In genomic region chr16:8179536-8180095, GRCh38 we compare ENCODE assay signal across 7 cellular contexts.
DNase-seq lines count a peak whose midpoint lies in the region; ATAC-seq, FAIRE-seq and TF ChIP-seq lines count a peak whose summit lies in the region.
"Not testable (repeated sequence)": the region's sequence is repeated elsewhere in the genome, so short reads cannot be mapped to it uniquely, and the experiment has no call there.

No MANE protein-coding gene starts in this region.

- CTCF ChIA-PET in K562 (lab: Yijun Ruan, JAX; ENCODE audit: low intra/inter-chr PET ratio); HepG2 (lab: Yijun Ruan, JAX; ENCODE audit: low intra/inter-chr PET ratio, low total read pairs): not testable (repeated sequence)

- H3K4me3 ChIP-seq in HUES64 (ENCODE audit: low read length); K562; endodermal cell (ENCODE audit: low read length); HepG2 (replicated peaks in 1 of 3; ENCODE audit: insufficient read depth in 1 of 3, low read depth in 2 of 3, low read length in 3 of 3): not testable (repeated sequence)

- 66% methylated on average over 8 of the region's 9 CpGs for WGBS in HUES64
- 25% methylated on average over 8 of the region's 9 CpGs for WGBS in K562 (ENCODE audit: insufficient coverage, low coverage, missing lambda C conversion rate)
- WGBS in endodermal cell (ENCODE audit: insufficient coverage in 1 of 2, insufficient read length in 1 of 2), 2 experiments: 68 to 91% methylated on average over 6 to 8 of the region's 9 CpGs
- WGBS in HepG2 (ENCODE audit: low lambda C conversion rate): 23% methylated on average over 8 of the region's 9 CpGs

- not testable (repeated sequence) for ATAC-seq in K562
- peak; percentile 60 for ATAC-seq in HepG2

- peak overlapping the region; percentile 75; the same call in 1 of the 2 replicates for H3K27ac ChIP-seq in HUES64 (ENCODE audit: low read depth, low read length)
- not testable (repeated sequence) for H3K27ac ChIP-seq in K562 (ENCODE audit: extremely low read depth, low read depth, low read length); HepG2 (ENCODE audit: extremely low read length, insufficient read depth, low read length)
- H3K27ac ChIP-seq in endodermal cell (ENCODE audit: low read depth, low read length): peak overlapping the region; percentile 9

- not testable (repeated sequence) for H3K27ac Mint-ChIP-seq in endodermal cell
- peak overlapping the region; percentile 38 for H3K27ac Mint-ChIP-seq in progenitor cell of endocrine pancreas

- H3K36me3 ChIP-seq in HUES64 (ENCODE audit: insufficient read depth, low read length); K562 (ENCODE audit: control insufficient read depth, insufficient read depth, low read length); endodermal cell (ENCODE audit: control insufficient read depth, insufficient read depth, low read length); HepG2 (replicated peaks in 1 of 2; ENCODE audit: control insufficient read depth in 1 of 2, insufficient read depth in 2 of 2, low read length in 2 of 2): not testable (repeated sequence)

- H3K4me2 ChIP-seq in K562 (ENCODE audit: insufficient read depth, low read length) (0 out of 2 replicates have a peak overlapping the region, but pooled peaks have one; percentile 6), HepG2 (ENCODE audit: low read depth, low read length) (peak overlapping the region; percentile 9; the same call in 1 of the 2 replicates)

- peaks cover 24% of the 10 kb centered on the region for H3K4me1 Mint-ChIP-seq in endodermal cell
- H3K4me1 Mint-ChIP-seq in progenitor cell of endocrine pancreas (ENCODE audit: low read depth): not testable (repeated sequence)

- H3K9ac ChIP-seq in HUES64 (ENCODE audit: low read depth, low read length); K562 (ENCODE audit: insufficient read depth in 1 of 2, low read depth in 2 of 2, low read length in 2 of 2); endodermal cell (ENCODE audit: extremely low read depth, low read length, poor library complexity, severe bottlenecking); HepG2 (ENCODE audit: insufficient read depth, low read depth, low read length): not testable (repeated sequence)

- not testable (repeated sequence) for H4K20me1 ChIP-seq in K562 (replicated peaks; ENCODE audit: control insufficient read depth, insufficient read depth, low read length); HepG2 (ENCODE audit: insufficient read depth, low read length)

- H3K79me2 ChIP-seq in K562 (ENCODE audit: control insufficient read depth, insufficient read depth, low read length); HepG2 (ENCODE audit: insufficient read depth, low read length): not testable (repeated sequence)

- FAIRE-seq in K562 (lab: Jason Lieb, UNC): peak; percentile 69
- not testable (repeated sequence) for FAIRE-seq in HepG2 (lab: Jason Lieb, UNC)

- TF ChIP-seq CTCF in K562 (IDR thresholded peaks at IDR 0.05 in 2 of 3, conservative IDR thresholded peaks at IDR 0.05 in 1 of 3; ENCODE audit: insufficient read depth in 2 of 3, low read depth in 1 of 3, low read length in 3 of 3); endodermal cell (conservative IDR thresholded peaks at IDR 0.05); HepG2 (CRISPR knock-in tag; IDR thresholded peaks at IDR 0.05); progenitor cell of endocrine pancreas (IDR thresholded peaks at IDR 0.05; ENCODE audit: unreplicated experiment): not testable (repeated sequence)

- H3K36me3 Mint-ChIP-seq in endodermal cell (ENCODE audit: low read depth); progenitor cell of endocrine pancreas (ENCODE audit: insufficient read depth): not testable (repeated sequence)

- TF ChIP-seq EP300 in K562 (IDR thresholded peaks at IDR 0.05; ENCODE audit: low read length); HepG2 (IDR thresholded peaks at IDR 0.05; ENCODE audit: low read depth in 2 of 2, low read length in 2 of 2); HepG2 (CRISPR knock-in tag; IDR thresholded peaks at IDR 0.05; ENCODE audit: borderline replicate concordance): not testable (repeated sequence)

- POLR2A ChIA-PET in K562 (lab: Yijun Ruan, JAX); HepG2 (lab: Yijun Ruan, JAX): not testable (repeated sequence)

- TF ChIP-seq RAD21 in K562 (CRISPR knock-in tag; conservative IDR thresholded peaks at IDR 0.05 in 1 of 2, IDR thresholded peaks at IDR 0.05 in 1 of 2); HepG2 (CRISPR knock-in tag; IDR thresholded peaks at IDR 0.05): not testable (repeated sequence)

- H3K27me3 Mint-ChIP-seq in endodermal cell (ENCODE audit: insufficient read depth): not testable (repeated sequence)
- peaks cover 20% of the 10 kb centered on the region for H3K27me3 Mint-ChIP-seq in progenitor cell of endocrine pancreas

- H2AFZ ChIP-seq in K562 (ENCODE audit: low read depth, low read length): peak overlapping the region; percentile 75
- H2AFZ ChIP-seq in HepG2 (ENCODE audit: low read length): not testable (repeated sequence)

- DNase-seq in G401 (ENCODE audit: low spot score) (peak; percentile 59), NCI-H748 (lab: John Stamatoyannopoulos, UW; ENCODE audit: unreplicated experiment) (peak; percentile 52), K562 (ENCODE audit: extremely low read depth in 1 of 4, low spot score in 3 of 4) (peak in 1 of 4 experiments; percentile 39), endodermal cell (peak; percentile 41)
- DNase-seq in HepG2 (ENCODE audit: low spot score); progenitor cell of endocrine pancreas (ENCODE audit: low spot score, unreplicated experiment): not testable (repeated sequence)

- not testable (repeated sequence) for BruUV-seq in K562 (replicated peaks; lab: Mats Ljungman, UMichigan); HepG2 (replicated peaks; lab: Mats Ljungman, UMichigan)

- TF ChIP-seq POLR2A in K562 (conservative IDR thresholded peaks at IDR 0.05); HepG2 (IDR thresholded peaks at IDR 0.05; ENCODE audit: insufficient read depth in 1 of 2, low read depth in 2 of 2, low read length in 2 of 2): not testable (repeated sequence)

- not testable (repeated sequence) for H3K27me3 ChIP-seq in HUES64 (ENCODE audit: insufficient read depth, low read length); K562 (ENCODE audit: control insufficient read depth in 2 of 2, insufficient read depth in 2 of 2, low read length in 2 of 2); endodermal cell (ENCODE audit: control insufficient read depth, insufficient read depth, low read length, poor library complexity, severe bottlenecking)
- H3K27me3 ChIP-seq in HepG2 (ENCODE audit: control insufficient read depth in 1 of 2, insufficient read depth in 2 of 2, low read length in 2 of 2): peaks cover 4 to 15% of the 10 kb centered on the region in 2 experiments; a peak in 4 of 5 replicates

- not testable (repeated sequence) for H3K4me3 Mint-ChIP-seq in endodermal cell; progenitor cell of endocrine pancreas (ENCODE audit: low read depth)

- H3K9me3 ChIP-seq in HUES64 (ENCODE audit: insufficient read depth, low read depth, low read length); K562 (replicated peaks; ENCODE audit: control insufficient read depth, insufficient read depth, low read depth, low read length); endodermal cell (ENCODE audit: control insufficient read depth, low read length); HepG2 (ENCODE audit: low read length): not testable (repeated sequence)

- not testable (repeated sequence) for H3K9me1 ChIP-seq in K562 (ENCODE audit: control insufficient read depth, insufficient read depth, low read length)

- H3K4me1 ChIP-seq in HUES64 (ENCODE audit: insufficient read depth, low read length) (peaks cover 21% of the 10 kb centered on the region), K562 (replicated peaks in 1 of 2; ENCODE audit: control insufficient read depth in 2 of 2, insufficient read depth in 2 of 2, low read length in 2 of 2) (peaks cover 10 to 26% of the 10 kb centered on the region in 2 experiments; a peak in 4 of 5 replicates), endodermal cell (ENCODE audit: control insufficient read depth, insufficient read depth, low read length) (peaks cover 14% of the 10 kb centered on the region)
- not testable (repeated sequence) for H3K4me1 ChIP-seq in HepG2 (ENCODE audit: insufficient read depth, low read length)

- H3K9me3 Mint-ChIP-seq in endodermal cell; progenitor cell of endocrine pancreas (ENCODE audit: low read depth): not testable (repeated sequence)

- intact Hi-C loops in K562 (cut with micrococcal nuclease) (loop anchor here (10.0 kb wide), 1 partner anchor 155 kb away; no protein-coding TSS in a partner anchor), HepG2 (cut with micrococcal nuclease; ENCODE audit: unreplicated experiment) (loop anchor here (10.0 kb wide), 1 partner anchor 65 kb away; no protein-coding TSS in a partner anchor)

- in situ Hi-C loops in G401 (cut with HindIII; ENCODE audit: low sequenced_read_pairs); HepG2 (cut with HindIII; ENCODE audit: extremely low pct_ligation_motif_present, low pct_unique_long_range_greater_than_20kb): not testable (repeated sequence)
- in situ Hi-C loops in K562 (cut with MboI): loop anchor here (25.0 kb wide), 1 partner anchor 1492 kb away; no protein-coding TSS in a partner anchor

TF ChIP-seq in K562, 482 proteins besides CTCF, POLR2A, EP300 and RAD21 (continues in another document):
- peak; percentile 74 for TF ChIP-seq ZNF583 (CRISPR knock-in tag; IDR thresholded peaks at IDR 0.05)
- peak; percentile 72 for TF ChIP-seq MEIS2 (IDR thresholded peaks at IDR 0.05; ENCODE audit: partially characterized antibody)

TF ChIP-seq in HepG2, 621 proteins besides CTCF, POLR2A, EP300 and RAD21:
- 0 out of 2 replicates have a peak, but pooled peaks have one; percentile 28 for TF ChIP-seq RNF2 (conservative IDR thresholded peaks at IDR 0.05; ENCODE audit: low read depth)
